Comparison of ENCODE assay signal across 8 cellular contexts in genomic region chr12:92145731-92146496, GRCh38. TPM values are rescaled to one million over a fixed set of nuclear protein-coding genes. Genes with fewer than 3 reads are reported as not detected.
DNase-seq lines count a peak whose midpoint lies in the region; ATAC-seq and TF ChIP-seq lines count a peak whose summit lies in the region.

Gene BTG1 (minus strand): TSS chr12:92145846. CDS start chr12:92145535, 311 bp downstream.

- peak; percentile 18 for TF ChIP-seq CTCF in GM10248 (IDR thresholded peaks at IDR 0.05; ENCODE audit: control extremely low read depth, extremely low read depth, low read depth, missing control alignments)

- peak; percentile 67 for ATAC-seq in HG02623 (IDR thresholded peaks at IDR 0.05; ENCODE audit: unreplicated experiment)

- DNase-seq in GM10248 (ENCODE audit: extremely low spot score) = peak; percentile 93
- peak; percentile 99 for DNase-seq in NCI-H1105 (lab: John Stamatoyannopoulos, UW)
- peak; percentile 95 for DNase-seq in SKM-1 treated with dmso at 0.1 percent for 144 hours (lab: John Stamatoyannopoulos, UW; ENCODE audit: unreplicated experiment)
- peak; percentile 99 for DNase-seq in glomerular endothelial cell (ENCODE audit: extremely low read depth, low read depth, low spot score)
- DNase-seq in occipital lobe (lab: John Stamatoyannopoulos, UW) = peak; percentile 99

- peaks cover 20% of the 10 kb centered on the region for H3K36me3 Mint-ChIP-seq in activated naive CD8-positive, alpha-beta T cell

- H3K9me3 Mint-ChIP-seq in activated naive CD8-positive, alpha-beta T cell (ENCODE audit: low read depth) = no peaks in the 10 kb centered on the region

- POLR2A ChIA-PET in GM10248 (lab: Yijun Ruan, JAX) = interaction anchor here (0.6 to 3.5 kb wide), 86 partner anchors 10 to 1834 kb away, joined by 3 to 127 read pairs (median 4); partner anchors contain the start of gene EEA1

- CTCF ChIA-PET in GM10248 (lab: Yijun Ruan, JAX) = interaction anchor here (0.7 to 3.2 kb wide), 19 partner anchors 8 to 764 kb away, joined by 3 to 14 read pairs (median 4); no protein-coding TSS in a partner anchor

- H3K27me3 Mint-ChIP-seq in activated naive CD8-positive, alpha-beta T cell = no peaks in the 10 kb centered on the region

- peak within 1 kb of the TSS; percentile 99 for H3K27ac Mint-ChIP-seq in activated naive CD8-positive, alpha-beta T cell

- peaks cover 35% of the 10 kb centered on the region for H3K4me1 Mint-ChIP-seq in activated naive CD8-positive, alpha-beta T cell (ENCODE audit: low read depth)

- peak within 1 kb of the TSS; percentile 93 for H3K4me3 Mint-ChIP-seq in activated naive CD8-positive, alpha-beta T cell

- H3K27ac ChIP-seq in temporal lobe (ENCODE audit: low read depth, low read length) = peak within 1 kb of the TSS; percentile 95

RNA-seq across cellular contexts. Expression of gene BTG1, which starts in this region (rescaled TPM):
- total RNA-seq in glomerular endothelial cell = 23.6 and 52.7 TPM in 2 replicates
- 22.8 TPM for total RNA-seq in occipital lobe
- total RNA-seq in temporal lobe = 29.7 TPM

Comparison
In these comparisons a context has a peak if more than half of its experiments do, and no peak if none do; other contexts are left out.
1. Peak in every context shown above with its lines: DNase-seq, ATAC-seq and H3K27ac ChIP-seq.